Comparison of ENCODE assay signal across 28 cellular contexts in the genomic region with DNA sequence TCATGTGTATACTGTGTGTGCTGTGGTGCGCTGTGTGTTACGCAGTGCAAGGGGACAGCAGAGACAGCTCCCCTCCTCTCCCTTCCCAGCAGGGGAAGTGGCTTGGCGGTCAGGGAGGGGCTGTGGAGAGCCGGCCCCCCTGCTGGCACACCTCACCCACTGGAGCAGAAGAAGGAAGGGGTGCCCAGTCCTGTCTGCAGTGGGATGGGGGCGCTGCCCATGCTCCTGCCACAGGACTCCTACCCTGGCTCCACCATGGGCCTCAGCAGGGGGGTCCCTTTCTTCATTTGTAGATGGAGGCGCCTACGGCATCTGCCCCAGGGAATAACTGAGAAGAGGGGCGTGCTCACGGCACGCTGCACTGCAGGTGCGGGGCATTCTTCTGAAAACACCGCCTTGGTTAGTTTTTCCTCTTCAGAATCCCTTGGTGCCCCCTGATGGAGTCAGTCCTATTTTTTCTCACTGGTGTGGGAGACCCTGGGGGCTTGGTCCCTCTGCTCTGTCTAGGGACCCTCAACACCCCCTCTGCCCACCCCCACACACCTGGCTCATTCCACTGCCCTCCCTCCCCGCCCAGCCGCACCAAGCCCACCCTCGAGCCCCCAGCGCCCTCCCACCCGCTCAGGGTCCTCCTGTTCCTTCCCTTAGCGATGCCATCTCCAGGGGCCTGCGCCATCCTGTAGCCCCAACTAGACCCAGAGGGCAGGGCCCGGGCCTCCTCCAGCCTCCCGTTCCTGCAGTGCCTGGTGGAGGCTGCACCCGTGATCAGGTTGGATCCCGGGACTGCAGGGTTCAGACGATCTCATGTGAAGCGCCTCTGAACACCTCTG. TPM values are rescaled to one million over a fixed set of nuclear protein-coding genes. Genes with fewer than 3 reads are reported as not detected.
DNase-seq lines count a peak whose midpoint lies in the region; ATAC-seq and TF ChIP-seq lines count a peak whose summit lies in the region.
"Had no signal": no experiment of that assay in that cellular context is flagged by ENCODE, and none has a peak within 500 bp of the region (broad histone marks: within the 10 kb centered on the region; RNA-seq: fewer than 3 reads in every experiment).

No MANE protein-coding gene starts in this region.

- no peaks in the 10 kb centered on the region for H3K36me3 ChIP-seq in DND-41 (ENCODE audit: insufficient read depth, low read length)
- no peaks in the 10 kb centered on the region for H3K36me3 ChIP-seq in naive thymus-derived CD4-positive, alpha-beta T cell (ENCODE audit: control insufficient read depth in 2 of 3, insufficient read depth in 3 of 3, low read length in 3 of 3)
- no peaks in the 10 kb centered on the region for H3K36me3 ChIP-seq in heart left ventricle
- H3K36me3 ChIP-seq: gastroesophageal sphincter, left lung, neutrophil, stomach, thyroid gland had no signal

- H3K79me2 ChIP-seq in DND-41 (ENCODE audit: insufficient read depth, low read length), result no peaks in the 10 kb centered on the region

- WGBS in heart left ventricle, 4 donors, result 89 to 95% (median 93%) methylated on average over 16 to 25 of the region's 25 CpGs

- no peaks in the 10 kb centered on the region for H4K20me1 ChIP-seq in DND-41 (ENCODE audit: insufficient read depth, low read length)

- H3K9ac ChIP-seq in DND-41 (ENCODE audit: low read depth, low read length), result no peak overlapping the region

- H3K27me3 ChIP-seq in DND-41 (ENCODE audit: insufficient read depth, low read length, poor library complexity) (peaks cover 4% of the 10 kb centered on the region), heart left ventricle (no peaks in the 10 kb centered on the region)
- H3K27me3 ChIP-seq in naive thymus-derived CD4-positive, alpha-beta T cell (ENCODE audit: control insufficient read depth in 2 of 2, insufficient read depth in 2 of 2, low read length in 2 of 2), result no peaks in the 10 kb centered on the region
- H3K27me3 ChIP-seq: dorsolateral prefrontal cortex, gastroesophageal sphincter, left lung, stomach, thyroid gland had no signal

- H3K9me3 ChIP-seq in DND-41 (ENCODE audit: insufficient read depth, low read length, severe bottlenecking), result no peaks in the 10 kb centered on the region
- no peaks in the 10 kb centered on the region for H3K9me3 ChIP-seq in naive thymus-derived CD4-positive, alpha-beta T cell (ENCODE audit: control insufficient read depth in 2 of 3, low read length in 3 of 3)
- H3K9me3 ChIP-seq in heart left ventricle, result peaks cover 0 to 9% (median 0%) of the 10 kb centered on the region in 12 donors
- H3K9me3 ChIP-seq: left lung, neutrophil, thyroid gland had no signal

- H3K27ac ChIP-seq in DND-41 (ENCODE audit: low read length) (no peak overlapping the region), heart left ventricle (no peak overlapping the region)
- H3K27ac ChIP-seq in naive thymus-derived CD4-positive, alpha-beta T cell (ENCODE audit: low read depth, low read length), result no peak overlapping the region
- H3K27ac ChIP-seq: gastroesophageal sphincter, left lung, neutrophil, stomach, thyroid gland had no signal

- intact Hi-C loops in naive thymus-derived CD4-positive, alpha-beta T cell (cut with micrococcal nuclease), result no loop called here
- intact Hi-C loops in heart left ventricle (cut with DNase I), result loop anchor here in 4 of 10 donors (10.0 kb wide), 2 partner anchors 125 to 285 kb away; a partner anchor contains a TSS

- H3K27me3 Mint-ChIP-seq in naive thymus-derived CD4-positive, alpha-beta T cell, result peaks cover 0 to 13% (median 0%) of the 10 kb centered on the region in 5 donors
- H3K27me3 Mint-ChIP-seq: activated CD4-positive, alpha-beta T cell treated with anti-CD3 and anti-CD28 coated beads for 36 hours; CD4-positive, alpha-beta T cell; progenitor cell of endocrine pancreas had no signal

- H3K9me3 Mint-ChIP-seq in naive thymus-derived CD4-positive, alpha-beta T cell, result peaks cover 0 to 8% (median 0%) of the 10 kb centered on the region in 11 donors
- H3K9me3 Mint-ChIP-seq: CD4-positive, alpha-beta T cell had no signal

- peak overlapping the region in 1 of 9 donors; percentile 19 for H3K27ac Mint-ChIP-seq in naive thymus-derived CD4-positive, alpha-beta T cell
- H3K27ac Mint-ChIP-seq: activated CD4-positive, alpha-beta T cell treated with anti-CD3 and anti-CD28 coated beads for 36 hours; CD4-positive, alpha-beta T cell; H9; progenitor cell of endocrine pancreas had no signal

- TF ChIP-seq POLR2A in heart left ventricle (IDR thresholded peaks at IDR 0.05), result no peak

- DNase-seq in NCI-H146 (lab: John Stamatoyannopoulos, UW) (peak; percentile 40), NCI-H146 treated with DMSO at 0.1 percent for 48 hours (lab: John Stamatoyannopoulos, UW; ENCODE audit: unreplicated experiment) (no peak), DND-41 (no peak), RPMI7951 (ENCODE audit: low read depth) (peak; percentile 15), iPS-NIHi7 (ENCODE audit: extremely low spot score) (no peak), heart left ventricle (no peak)
- no peak for DNase-seq in naive thymus-derived CD4-positive, alpha-beta T cell
- DNase-seq: activated CD4-positive, alpha-beta T cell treated with anti-CD3 and anti-CD28 coated beads for 36 hours; activated T-cell treated with anti-CD3 and anti-CD28 coated beads, Interleukin-2, amount 50 U/mL, for 1 hour; CD4-positive, alpha-beta T cell; cerebellar nuclear complex; dorsolateral prefrontal cortex; H9; hippocampal formation; mesendoderm; NCI-H1694; NCI-H748 treated with DMSO at 0.1 percent for 48 hours; stomach; T-helper 2 cell; thyroid gland had no signal

- H3K4me1 Mint-ChIP-seq in naive thymus-derived CD4-positive, alpha-beta T cell, result peaks cover 0 to 11% (median 6%) of the 10 kb centered on the region in 7 donors
- H3K4me1 Mint-ChIP-seq: activated CD4-positive, alpha-beta T cell treated with anti-CD3 and anti-CD28 coated beads for 36 hours; brain had no signal

- ATAC-seq in DND-41 (ENCODE audit: insufficient read depth, low read depth) (peak; percentile 50; the same call in 2 of the 3 replicates), heart left ventricle (no peak), GM18511 (IDR thresholded peaks at IDR 0.05; ENCODE audit: unreplicated experiment) (no peak)
- ATAC-seq in naive thymus-derived CD4-positive, alpha-beta T cell, result peak; percentile 20
- ATAC-seq: activated CD4-positive, alpha-beta T cell treated with anti-CD3 and anti-CD28 coated beads for 36 hours; gastroesophageal sphincter; GM12878; left lung; sciatic nerve had no signal

- H3K4me1 ChIP-seq in DND-41 (ENCODE audit: insufficient read depth, low read length), result no peaks in the 10 kb centered on the region
- no peaks in the 10 kb centered on the region for H3K4me1 ChIP-seq in naive thymus-derived CD4-positive, alpha-beta T cell (ENCODE audit: control insufficient read depth in 2 of 2, insufficient read depth in 2 of 2, low read length in 2 of 2)
- no peaks in the 10 kb centered on the region for H3K4me1 ChIP-seq in heart left ventricle
- H3K4me1 ChIP-seq: gastroesophageal sphincter, left lung, stomach, thyroid gland had no signal

- no peak for TF ChIP-seq CTCF in DND-41 (IDR thresholded peaks at IDR 0.05; ENCODE audit: borderline replicate concordance, extremely low read depth, low read length, poor library complexity, severe bottlenecking)
- no peak for TF ChIP-seq CTCF in heart left ventricle (IDR thresholded peaks at IDR 0.05)

- H3K4me3 Mint-ChIP-seq in naive thymus-derived CD4-positive, alpha-beta T cell, result no peak overlapping the region
- H3K4me3 Mint-ChIP-seq: activated CD4-positive, alpha-beta T cell treated with anti-CD3 and anti-CD28 coated beads for 36 hours; CD4-positive, alpha-beta T cell had no signal

- POLR2A ChIA-PET in naive thymus-derived CD4-positive, alpha-beta T cell (lab: Charles Lee), result no interaction called here

- no peak overlapping the region for H2AFZ ChIP-seq in DND-41 (ENCODE audit: low read depth, low read length)

- no peak overlapping the region for H3K4me2 ChIP-seq in DND-41 (ENCODE audit: insufficient read depth, low read length)

- H3K36me3 Mint-ChIP-seq in naive thymus-derived CD4-positive, alpha-beta T cell, result peaks cover 0 to 3% (median 0%) of the 10 kb centered on the region in 5 donors
- H3K36me3 Mint-ChIP-seq: brain had no signal

- CTCF ChIA-PET in naive thymus-derived CD4-positive, alpha-beta T cell (lab: Charles Lee), result no interaction called here

- H3K4me3 ChIP-seq in DND-41 (ENCODE audit: low read depth in 1 of 2, low read length in 2 of 2), result no peak overlapping the region
- H3K4me3 ChIP-seq in naive thymus-derived CD4-positive, alpha-beta T cell (ENCODE audit: low read length), result no peak overlapping the region
- no peak overlapping the region for H3K4me3 ChIP-seq in heart left ventricle
- H3K4me3 ChIP-seq: dorsolateral prefrontal cortex, gastroesophageal sphincter, GM12878, left lung, stomach, thyroid gland had no signal

RNA-seq across cellular contexts. Expression of a gene that starts 13.7 kb away (rescaled TPM):
- 39.7 and 43.1 TPM in 2 replicates for total RNA-seq in RPMI7951 (2014; rRNA removed; shearing (Covaris generic))
- 100 to 1,000 TPM in 4 of 5 experiments, 10 to 100 TPM in 1; 28.1 to 364 (median 159) TPM for total RNA-seq in naive thymus-derived CD4-positive, alpha-beta T cell
- 100 to 1,000 TPM; 301 to 853 TPM for polyA plus RNA-seq in naive thymus-derived CD4-positive, alpha-beta T cell
- total RNA-seq in heart left ventricle, result 10 to 100 TPM in 8 of 9 donors, 1 to 10 TPM in 1; 9.9 to 17.4 (median 13.3) TPM
- polyA plus RNA-seq in heart left ventricle, result 10 to 100 TPM in 1 of 2 donors, 1 to 10 TPM in 1; 9.0 to 15.4 TPM

Comparison
In these comparisons a context has a peak if more than half of its experiments do, and no peak if none do; other contexts are left out.
1. DNase-seq: peak in NCI-H146 (single experiment) and RPMI7951 (single experiment); none in NCI-H146 treated with DMSO at 0.1 percent for 48 hours (single experiment), DND-41 (single experiment), naive thymus-derived CD4-positive, alpha-beta T cell (0 of 9), iPS-NIHi7 (single experiment) and heart left ventricle (0 of 5).
2. ATAC-seq: peak in DND-41 (single experiment) and naive thymus-derived CD4-positive, alpha-beta T cell (single experiment); none in heart left ventricle (0 of 4) and GM18511 (single experiment).